ENCODE assay signal across 20 cellular contexts in genomic region chr10:21715531-21716195, GRCh38.
DNase-seq lines count a peak whose midpoint lies in the region; ATAC-seq, FAIRE-seq and TF ChIP-seq lines count a peak whose summit lies in the region.
"Had no signal": no experiment of that assay in that cellular context is flagged by ENCODE, and none has a peak within 500 bp of the region (broad histone marks: within the 10 kb centered on the region; RNA-seq: fewer than 3 reads in every experiment).

No MANE protein-coding gene starts in this region.

- TF ChIP-seq CTCF in A673 (conservative IDR thresholded peaks at IDR 0.05; ENCODE audit: low read depth, low read length) (no peak), HEK293 (tag by site-specific recombination; IDR thresholded peaks at IDR 0.05) (no peak), WTC11 (IDR thresholded peaks at IDR 0.05) (no peak), keratinocyte (optimal IDR thresholded peaks at IDR 0.05 in 1 of 3, IDR thresholded peaks at IDR 0.05 in 1 of 3, conservative IDR thresholded peaks at IDR 0.05 in 1 of 3; ENCODE audit: extremely low read depth in 1 of 3, insufficient read depth in 2 of 3, low read length in 3 of 3) (no peak), GM20000 (IDR thresholded peaks at IDR 0.05; ENCODE audit: extremely low read depth, missing control alignments) (no peak)

- H3K4me1 ChIP-seq in A673 (ENCODE audit: insufficient read depth, low read length, poor library complexity, severe bottlenecking) (peaks cover 27% of the 10 kb centered on the region), HEK293 (ENCODE audit: control insufficient read depth, insufficient read depth, low read length) (peaks cover 2% of the 10 kb centered on the region; the same call in 1 of the 2 replicates), keratinocyte (ENCODE audit: control insufficient read depth, extremely low read depth, insufficient read depth, low read length) (peaks cover 16% of the 10 kb centered on the region)
- H3K4me1 ChIP-seq: transverse colon had no signal

- H3K36me3 Mint-ChIP-seq in WTC11, result peaks cover 16% of the 10 kb centered on the region

- CTCF ChIA-PET in A673 (lab: Charles Lee) (no interaction called here), HEK293 (lab: Yijun Ruan, JAX) (interaction anchor here (0.6 to 1.1 kb wide), 4 partner anchors 16 to 565 kb away, joined by 3 to 4 read pairs (median 4); no protein-coding TSS in a partner anchor), WTC11 (lab: Charles Lee) (interaction anchor here (0.9 kb wide), 1 partner anchor 16 kb away, joined by 4 read pairs; no protein-coding TSS in a partner anchor)

- ATAC-seq in WTC11 (no peak), left lobe of liver (no peak)
- ATAC-seq: esophagus mucosa had no signal

- BruUV-seq in A673 (replicated peaks; lab: Mats Ljungman, UMichigan), result no TSS peak

- H3K9me3 ChIP-seq in A673 (ENCODE audit: low read depth, low read length, poor library complexity, severe bottlenecking) (no peaks in the 10 kb centered on the region), HEK293 (ENCODE audit: control insufficient read depth, insufficient read depth, low read depth, low read length) (no peaks in the 10 kb centered on the region), keratinocyte (ENCODE audit: control insufficient read depth, low read depth, low read length) (no peaks in the 10 kb centered on the region)
- H3K9me3 ChIP-seq: transverse colon had no signal

- H3K9ac ChIP-seq in keratinocyte (ENCODE audit: control insufficient read depth, extremely low read depth, insufficient read depth, low read length), result peak overlapping the region; percentile 22

- H3K4me2 ChIP-seq in keratinocyte (ENCODE audit: control insufficient read depth, extremely low read depth, insufficient read depth, low read depth, low read length), result peak overlapping the region; percentile 67

- H3K4me3 ChIP-seq in A673 (ENCODE audit: low read depth, low read length, poor library complexity, severe bottlenecking) (no peak overlapping the region), HEK293 (ENCODE audit: low read depth, low read length) (no peak overlapping the region), keratinocyte (ENCODE audit: control insufficient read depth in 2 of 3, extremely low read depth in 1 of 3, insufficient read depth in 2 of 3, low read depth in 1 of 3, low read length in 3 of 3) (no peak overlapping the region)
- H3K4me3 ChIP-seq: transverse colon had no signal

- dilution Hi-C loops in keratinocyte (cut with MboI; ENCODE audit: extremely low pct_ligation_motif_present, low sequenced_read_pairs), result no loop called here

- POLR2A ChIA-PET in A673 (lab: Charles Lee; ENCODE audit: low non-redundant PET) (no interaction called here), HEK293 (lab: Yijun Ruan, JAX) (interaction anchor here (0.5 to 1.2 kb wide), 2 partner anchors 9 to 197 kb away, joined by 3 to 4 read pairs; no protein-coding TSS in a partner anchor), WTC11 (lab: Charles Lee) (interaction anchor here (0.6 to 1.0 kb wide), 2 partner anchors 10 to 14 kb away, joined by 3 read pairs; no protein-coding TSS in a partner anchor)

- H3K4me1 Mint-ChIP-seq in WTC11, result peaks cover 18% of the 10 kb centered on the region

- peak; percentile 67 for FAIRE-seq in keratinocyte (lab: Jason Lieb, UNC)
- FAIRE-seq: TTC549 had no signal

- no peaks in the 10 kb centered on the region for H3K9me3 Mint-ChIP-seq in WTC11
- H3K9me3 Mint-ChIP-seq: activated naive CD4-positive, alpha-beta T cell treated with anti-CD3 and anti-CD28 coated beads, Interleukin-2, amount 10 ng/mL, durations not matched to agents 7 days and 5 days had no signal

- H3K27me3 ChIP-seq in A673 (replicated peaks; ENCODE audit: insufficient read depth, low read depth, low read length, poor library complexity) (no peaks in the 10 kb centered on the region), keratinocyte (ENCODE audit: control insufficient read depth, extremely low read depth, insufficient read depth, low read length) (no peaks in the 10 kb centered on the region)
- H3K27me3 ChIP-seq: transverse colon had no signal

- H3K4me3 Mint-ChIP-seq in WTC11, result no peak overlapping the region
- H3K4me3 Mint-ChIP-seq: activated naive CD4-positive, alpha-beta T cell treated with anti-CD3 and anti-CD28 coated beads, Interleukin-2, amount 10 ng/mL, durations not matched to agents 7 days and 5 days had no signal

- H3K36me3 ChIP-seq in A673 (ENCODE audit: insufficient read depth, low read length, poor library complexity, severe bottlenecking), result peaks cover 5% of the 10 kb centered on the region
- peaks cover 9 to 11% of the 10 kb centered on the region in 2 experiments; a peak in 2 of 3 replicates for H3K36me3 ChIP-seq in HEK293 (ENCODE audit: control insufficient read depth in 2 of 2, insufficient read depth in 1 of 2, low read length in 2 of 2)
- H3K36me3 ChIP-seq in keratinocyte (ENCODE audit: control insufficient read depth in 2 of 2, extremely low read depth in 1 of 2, insufficient read depth in 2 of 2, low read length in 2 of 2), result peaks cover 3 to 8% of the 10 kb centered on the region in 2 experiments

- H3K27ac ChIP-seq in A673 (ENCODE audit: low read depth, low read length, poor library complexity, severe bottlenecking), result peak overlapping the region; percentile 40
- no peak overlapping the region for H3K27ac ChIP-seq in HEK293 (ENCODE audit: extremely low read depth, low read depth, low read length)
- peak overlapping the region; percentile 63 for H3K27ac ChIP-seq in keratinocyte (ENCODE audit: control insufficient read depth, insufficient read depth, low read length)
- H3K27ac ChIP-seq: HL-60, RWPE1, transverse colon had no signal

- DNase-seq in A673 (ENCODE audit: low spot score), result peak; percentile 30
- no peak for DNase-seq in WTC11 (ENCODE audit: low spot score)
- DNase-seq in keratinocyte (ENCODE audit: low read depth, low spot score), result no peak
- no peak for DNase-seq in left lobe of liver (ENCODE audit: low spot score)
- no peak for DNase-seq in dermis blood vessel endothelial cell
- DNase-seq in GM20000 (ENCODE audit: low spot score), result no peak
- DNase-seq in DMS 273 treated with DMSO at 0.1 percent for 48 hours (lab: John Stamatoyannopoulos, UW), result no peak
- DNase-seq: activated naive CD4-positive, alpha-beta T cell treated with anti-CD3 and anti-CD28 coated beads, Interleukin-2, amount 10 ng/mL, durations not matched to agents 7 days and 5 days; AML-193; DMS79; midbrain; NCI-H1092; NCI-H510A treated with DMSO at 0.1 percent for 48 hours; stimulated activated CD4-positive, alpha-beta T cell treated with anti-CD3 and anti-CD28 coated beads, Interleukin-1b, Interleukin-23, amount 100 ng/mL, for 48 hours; transverse colon had no signal

- H3K27me3 Mint-ChIP-seq in WTC11 (ENCODE audit: low read depth), result no peaks in the 10 kb centered on the region
- H3K27me3 Mint-ChIP-seq: activated naive CD4-positive, alpha-beta T cell treated with anti-CD3 and anti-CD28 coated beads, Interleukin-2, amount 10 ng/mL, durations not matched to agents 7 days and 5 days had no signal

- H3K27ac Mint-ChIP-seq in WTC11, result peak overlapping the region; percentile 22; the same call in 1 of the 2 replicates
- H3K27ac Mint-ChIP-seq: activated naive CD4-positive, alpha-beta T cell treated with anti-CD3 and anti-CD28 coated beads, Interleukin-2, amount 10 ng/mL, durations not matched to agents 7 days and 5 days had no signal

- no peaks in the 10 kb centered on the region for H3K9me1 ChIP-seq in keratinocyte (ENCODE audit: control insufficient read depth, extremely low read depth, insufficient read depth, low read length)

- intact Hi-C loops in A673 (cut with micrococcal nuclease; ENCODE audit: unreplicated experiment), result no loop called here

- H4K20me1 ChIP-seq in keratinocyte (ENCODE audit: control insufficient read depth, extremely low read depth, insufficient read depth, low read length), result no peaks in the 10 kb centered on the region

- peaks cover 2% of the 10 kb centered on the region for H3K79me2 ChIP-seq in keratinocyte (ENCODE audit: control insufficient read depth, insufficient read depth, low read length)

- H2AFZ ChIP-seq in keratinocyte (ENCODE audit: control insufficient read depth, low read length), result no peak overlapping the region

TF ChIP-seq in HEK293, 187 proteins besides CTCF, POLR2A, EP300 and RAD21:
- TF ChIP-seq PRDM6 (tag by site-specific recombination; IDR thresholded peaks at IDR 0.05), result peak; percentile 35; the same call in 1 of the 2 replicates
- 0 out of 2 replicates have a peak, but pooled peaks have one; percentile 29 for TF ChIP-seq MZF1 (tag by site-specific recombination; IDR thresholded peaks at IDR 0.05; ENCODE audit: borderline replicate concordance)
- TF ChIP-seq ZNF16 (tag by site-specific recombination; IDR thresholded peaks at IDR 0.05; ENCODE audit: low read depth), result no peak
TF ChIP-seq in HEK293: peak in this region for 2.

TF ChIP-seq in WTC11, 78 proteins besides CTCF, POLR2A, EP300 and RAD21 (continues in another document):
- no peak for TF ChIP-seq ZNF512 (CRISPR knock-in tag; IDR thresholded peaks at IDR 0.05; ENCODE audit: borderline replicate concordance)
- no peak for TF ChIP-seq ATF2 (CRISPR knock-in tag; IDR thresholded peaks at IDR 0.05; ENCODE audit: borderline replicate concordance, low read depth)
